Comparison of ENCODE assay signal across 31 cellular contexts in genomic region chr6:167161895-167162467, GRCh38. TPM values are rescaled to one million over a fixed set of nuclear protein-coding genes. Genes with fewer than 3 reads are reported as not detected.
"Had no signal": no experiment of that assay in that cellular context is flagged by ENCODE, and none has a peak within 500 bp of the region (broad histone marks: within the 10 kb centered on the region; RNA-seq: fewer than 3 reads in every experiment).

No MANE protein-coding gene starts in this region.

- H3K27me3 ChIP-seq: esophagus squamous epithelium, neutrophil, testis, transverse colon had no signal

- H3K36me3 Mint-ChIP-seq: activated naive CD4-positive, alpha-beta T cell treated with anti-CD3 and anti-CD28 coated beads, Interleukin-2, amount 50 U/mL, for 24 hours had no signal

- ATAC-seq: activated CD8-positive, alpha-beta T cell treated with anti-CD3 and anti-CD28 coated beads for 36 hours; activated naive CD8-positive, alpha-beta T cell treated with anti-CD3 and anti-CD28 coated beads, Interleukin-2, amount 50 U/mL, for 24 hours; heart right ventricle; left ventricle myocardium superior; sciatic nerve; stimulated activated naive CD8-positive, alpha-beta T cell treated with anti-CD3 and anti-CD28 coated beads, Interleukin-15, Interleukin-2, amounts not matched to agents 100 U/mL and 50 U/mL, for 24 hours had no signal

- H3K27me3 Mint-ChIP-seq: activated CD8-positive, alpha-beta T cell treated with anti-CD3 and anti-CD28 coated beads for 36 hours; activated naive CD4-positive, alpha-beta T cell treated with anti-CD3 and anti-CD28 coated beads, Interleukin-2, amount 50 U/mL, for 24 hours; activated naive CD8-positive, alpha-beta T cell treated with anti-CD3 and anti-CD28 coated beads, Interleukin-2, amount 50 U/mL, for 24 hours had no signal

- H3K27ac Mint-ChIP-seq: activated CD8-positive, alpha-beta T cell treated with anti-CD3 and anti-CD28 coated beads for 36 hours; activated naive CD4-positive, alpha-beta T cell treated with anti-CD3 and anti-CD28 coated beads, Interleukin-2, amount 50 U/mL, for 24 hours; activated naive CD8-positive, alpha-beta T cell treated with anti-CD3 and anti-CD28 coated beads, Interleukin-2, amount 50 U/mL, for 24 hours; activated T-helper 2 cell treated with anti-CD3 and anti-CD28 coated beads, Interferon-gamma antibody, Interleukin-2, Interleukin-4, amounts not matched to agents 10 μg/mL and 5 μg/mL and 100 μg/mL, durations not matched to agents 14 hours and 24 hours and 36 hours; nephron had no signal

- H3K4me1 Mint-ChIP-seq: activated naive CD4-positive, alpha-beta T cell treated with anti-CD3 and anti-CD28 coated beads, Interleukin-2, amount 50 U/mL, for 24 hours; activated naive CD8-positive, alpha-beta T cell treated with anti-CD3 and anti-CD28 coated beads, Interleukin-2, amount 50 U/mL, for 24 hours; nephron had no signal

- H3K9me3 ChIP-seq: esophagus squamous epithelium, heart right ventricle, neutrophil, testis, transverse colon had no signal

- H3K4me1 ChIP-seq: esophagus squamous epithelium, heart right ventricle, testis, transverse colon had no signal

- H3K27ac ChIP-seq: epithelial cell of prostate, esophagus squamous epithelium, heart right ventricle, neutrophil, skin epidermis, testis, transverse colon had no signal

- H3K4me3 Mint-ChIP-seq: activated CD8-positive, alpha-beta T cell treated with anti-CD3 and anti-CD28 coated beads for 36 hours; activated naive CD4-positive, alpha-beta T cell treated with anti-CD3 and anti-CD28 coated beads, Interleukin-2, amount 50 U/mL, for 24 hours; activated naive CD8-positive, alpha-beta T cell treated with anti-CD3 and anti-CD28 coated beads, Interleukin-2, amount 50 U/mL, for 24 hours; nephron had no signal

- H3K9me3 Mint-ChIP-seq: activated CD8-positive, alpha-beta T cell treated with anti-CD3 and anti-CD28 coated beads for 36 hours; activated naive CD4-positive, alpha-beta T cell treated with anti-CD3 and anti-CD28 coated beads, Interleukin-2, amount 50 U/mL, for 24 hours; activated naive CD8-positive, alpha-beta T cell treated with anti-CD3 and anti-CD28 coated beads, Interleukin-2, amount 50 U/mL, for 24 hours; activated T-helper 2 cell treated with anti-CD3 and anti-CD28 coated beads, Interferon-gamma antibody, Interleukin-2, Interleukin-4, amounts not matched to agents 10 μg/mL and 5 μg/mL and 100 μg/mL, durations not matched to agents 14 hours and 24 hours and 36 hours; nephron had no signal

- DNase-seq: activated CD4-positive, alpha-beta T cell treated with anti-CD3 and anti-CD28 coated beads, Interleukin-2, amount 50 U/mL, for 1 hour; activated CD8-positive, alpha-beta T cell treated with anti-CD3 and anti-CD28 coated beads for 36 hours; activated naive CD8-positive, alpha-beta T cell treated with anti-CD3 and anti-CD28 coated beads, Interleukin-2, amount 50 U/mL, for 24 hours; activated T-cell treated with anti-CD3 and anti-CD28 coated beads, Interleukin-2, amount 50 U/mL, for 48 hours; amygdala; effector CD8-positive, alpha-beta T cell; esophagus squamous epithelium; foreskin melanocyte; heart right ventricle; left ventricle myocardium superior; stimulated activated CD4-positive, alpha-beta T cell treated with anti-CD3 and anti-CD28 coated beads, Interleukin-12 subunit alpha, Interleukin-12 subunit beta, amount 100 ng/mL, for 4 hours; stimulated activated CD4-positive, alpha-beta T cell treated with anti-CD3 and anti-CD28 coated beads, Interleukin-4, amount 100 ng/mL, for 1 hour; stimulated activated naive CD8-positive, alpha-beta T cell treated with anti-CD3 and anti-CD28 coated beads, Interleukin-15, Interleukin-2, amounts not matched to agents 100 U/mL and 50 U/mL, for 24 hours; T1000; testis; transverse colon had no signal

RNA-seq across cellular contexts. Expression of gene GPR31, which starts 4.2 kb away (rescaled TPM):
- total RNA-seq: activated CD8-positive, alpha-beta T cell treated with anti-CD3 and anti-CD28 coated beads for 36 hours; activated T-helper 2 cell treated with anti-CD3 and anti-CD28 coated beads, Interferon-gamma antibody, Interleukin-2, Interleukin-4, amounts not matched to agents 10 μg/mL and 5 μg/mL and 100 μg/mL, durations not matched to agents 14 hours and 24 hours and 36 hours; dermis microvascular lymphatic vessel endothelial cell; esophagus squamous epithelium; glomerular endothelial cell; heart right ventricle; left ventricle myocardium superior; lung microvascular endothelial cell; mucosa of gallbladder; osteocyte; posterior vena cava; renal cortical epithelial cell; sciatic nerve; transverse colon; urinary bladder had no signal

RNA-seq across cellular contexts. Expression of gene CCR6, which starts 39.1 kb away (rescaled TPM):
- total RNA-seq: activated T-helper 2 cell treated with anti-CD3 and anti-CD28 coated beads, Interferon-gamma antibody, Interleukin-2, Interleukin-4, amounts not matched to agents 10 μg/mL and 5 μg/mL and 100 μg/mL, durations not matched to agents 14 hours and 24 hours and 36 hours; dermis microvascular lymphatic vessel endothelial cell; glomerular endothelial cell; left ventricle myocardium superior; lung microvascular endothelial cell; osteocyte; posterior vena cava; renal cortical epithelial cell; sciatic nerve; urinary bladder had no signal
